In genomic region chr10:50659865-50660730, GRCh38 we compare ENCODE assay signal across 1 cellular context.
TF ChIP-seq lines count a peak whose summit lies in the region.

No MANE protein-coding gene starts in this region.

TF ChIP-seq in GM12878, 131 proteins besides CTCF, POLR2A, EP300 and RAD21 (continued from another document):
- TF ChIP-seq, protein P1, sequence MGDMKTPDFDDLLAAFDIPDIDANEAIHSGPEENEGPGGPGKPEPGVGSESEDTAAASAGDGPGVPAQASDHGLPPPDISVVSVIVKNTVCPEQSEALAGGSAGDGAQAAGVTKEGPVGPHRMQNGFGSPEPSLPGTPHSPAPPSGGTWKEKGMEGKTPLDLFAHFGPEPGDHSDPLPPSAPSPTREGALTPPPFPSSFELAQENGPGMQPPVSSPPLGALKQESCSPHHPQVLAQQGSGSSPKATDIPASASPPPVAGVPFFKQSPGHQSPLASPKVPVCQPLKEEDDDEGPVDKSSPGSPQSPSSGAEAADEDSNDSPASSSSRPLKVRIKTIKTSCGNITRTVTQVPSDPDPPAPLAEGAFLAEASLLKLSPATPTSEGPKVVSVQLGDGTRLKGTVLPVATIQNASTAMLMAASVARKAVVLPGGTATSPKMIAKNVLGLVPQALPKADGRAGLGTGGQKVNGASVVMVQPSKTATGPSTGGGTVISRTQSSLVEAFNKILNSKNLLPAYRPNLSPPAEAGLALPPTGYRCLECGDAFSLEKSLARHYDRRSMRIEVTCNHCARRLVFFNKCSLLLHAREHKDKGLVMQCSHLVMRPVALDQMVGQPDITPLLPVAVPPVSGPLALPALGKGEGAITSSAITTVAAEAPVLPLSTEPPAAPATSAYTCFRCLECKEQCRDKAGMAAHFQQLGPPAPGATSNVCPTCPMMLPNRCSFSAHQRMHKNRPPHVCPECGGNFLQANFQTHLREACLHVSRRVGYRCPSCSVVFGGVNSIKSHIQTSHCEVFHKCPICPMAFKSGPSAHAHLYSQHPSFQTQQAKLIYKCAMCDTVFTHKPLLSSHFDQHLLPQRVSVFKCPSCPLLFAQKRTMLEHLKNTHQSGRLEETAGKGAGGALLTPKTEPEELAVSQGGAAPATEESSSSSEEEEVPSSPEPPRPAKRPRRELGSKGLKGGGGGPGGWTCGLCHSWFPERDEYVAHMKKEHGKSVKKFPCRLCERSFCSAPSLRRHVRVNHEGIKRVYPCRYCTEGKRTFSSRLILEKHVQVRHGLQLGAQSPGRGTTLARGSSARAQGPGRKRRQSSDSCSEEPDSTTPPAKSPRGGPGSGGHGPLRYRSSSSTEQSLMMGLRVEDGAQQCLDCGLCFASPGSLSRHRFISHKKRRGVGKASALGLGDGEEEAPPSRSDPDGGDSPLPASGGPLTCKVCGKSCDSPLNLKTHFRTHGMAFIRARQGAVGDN (IDR thresholded peaks at IDR 0.05) = peak; percentile 59
- TF ChIP-seq POLR2AphosphoS5 (IDR thresholded peaks at IDR 0.05; ENCODE audit: low read length) (0 out of 2 replicates have a peak, but pooled peaks have one; percentile 37), GABPA (IDR thresholded peaks at IDR 0.05; ENCODE audit: low read depth) (peak; percentile 82), CREM (IDR thresholded peaks at IDR 0.05; ENCODE audit: low read depth) (peak; percentile 61; the same call in 1 of the 2 replicates), TAF1 (IDR thresholded peaks at IDR 0.05; ENCODE audit: borderline replicate concordance, low read depth, low read length) (peak; percentile 73; the same call in 1 of the 2 replicates), TCF12 (IDR thresholded peaks at IDR 0.05; ENCODE audit: low read depth, low read length) (peak; percentile 78), RUNX3 (IDR thresholded peaks at IDR 0.05; ENCODE audit: low read length) (peak; percentile 13; the same call in 1 of the 2 replicates), YY1 (IDR thresholded peaks at IDR 0.05; ENCODE audit: low read depth, low read length) (peak; percentile 39; the same call in 1 of the 2 replicates), SMC3 (IDR thresholded peaks at IDR 0.05; ENCODE audit: borderline replicate concordance, low read length) (peak; percentile 41; the same call in 1 of the 2 replicates), BHLHE40 (IDR thresholded peaks at IDR 0.05; ENCODE audit: borderline replicate concordance in 1 of 2, low read depth in 2 of 2, low read length in 1 of 2) (0 out of 4 replicates have a peak, but pooled peaks of 1 of the 2 experiments have one; percentile 37), ZBTB40 (IDR thresholded peaks at IDR 0.05; ENCODE audit: borderline replicate concordance) (peak; percentile 86), CREB1 (IDR thresholded peaks at IDR 0.05; ENCODE audit: low read depth) (0 out of 2 replicates have a peak, but pooled peaks have one; percentile 23), ATF7 (IDR thresholded peaks at IDR 0.05; ENCODE audit: low read depth) (0 out of 2 replicates have a peak, but pooled peaks have one; percentile 7)
- TF ChIP-seq, protein P2, sequence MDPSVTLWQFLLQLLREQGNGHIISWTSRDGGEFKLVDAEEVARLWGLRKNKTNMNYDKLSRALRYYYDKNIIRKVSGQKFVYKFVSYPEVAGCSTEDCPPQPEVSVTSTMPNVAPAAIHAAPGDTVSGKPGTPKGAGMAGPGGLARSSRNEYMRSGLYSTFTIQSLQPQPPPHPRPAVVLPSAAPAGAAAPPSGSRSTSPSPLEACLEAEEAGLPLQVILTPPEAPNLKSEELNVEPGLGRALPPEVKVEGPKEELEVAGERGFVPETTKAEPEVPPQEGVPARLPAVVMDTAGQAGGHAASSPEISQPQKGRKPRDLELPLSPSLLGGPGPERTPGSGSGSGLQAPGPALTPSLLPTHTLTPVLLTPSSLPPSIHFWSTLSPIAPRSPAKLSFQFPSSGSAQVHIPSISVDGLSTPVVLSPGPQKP (IDR thresholded peaks at IDR 0.05; ENCODE audit: low read depth, low read length) = peak; percentile 78; the same call in 1 of the 2 replicates
